ENCODE assay signal across 8 cellular contexts in genomic region chr4:113146876-113147358, GRCh38.
A peak's percentile ranks its signal among the peaks of the same experiment; 100 is the strongest.
DNase-seq lines count a peak whose midpoint lies in the region; ATAC-seq and TF ChIP-seq lines count a peak whose summit lies in the region.

No MANE protein-coding gene starts in this region.

- H3K9me3 ChIP-seq in colonic mucosa: no peaks in the 10 kb centered on the region

- H3K4me1 Mint-ChIP-seq in natural killer cell treated with Interleukin-12 subunit alpha and Interleukin-12 subunit beta and Interleukin-15 and Interleukin-18, amount 100 ng/mL, for 72 hours (ENCODE audit: low read depth in 2 of 2): no peaks in the 10 kb centered on the region
- peaks cover 13% of the 10 kb centered on the region for H3K4me1 Mint-ChIP-seq in endothelial cell (ENCODE audit: unreplicated experiment)

- H3K36me3 ChIP-seq in colonic mucosa: no peaks in the 10 kb centered on the region

- intact Hi-C loops in colonic mucosa (cut with DNase I): no loop called here

- DNase-seq in ACHN (peak; percentile 40), colonic mucosa (no peak), NCI-H2081 (lab: John Stamatoyannopoulos, UW) (no peak), amniotic stem cell (lab: John Stamatoyannopoulos, UW) (no peak), endothelial cell (ENCODE audit: low spot score) (no peak)
- no peak for DNase-seq in natural killer cell treated with Interleukin-12 subunit alpha and Interleukin-12 subunit beta and Interleukin-15 and Interleukin-18, amount 100 ng/mL, for 72 hours (ENCODE audit: low spot score)

- H3K4me3 Mint-ChIP-seq in natural killer cell treated with Interleukin-12 subunit alpha and Interleukin-12 subunit beta and Interleukin-15 and Interleukin-18, amount 100 ng/mL, for 72 hours: peak overlapping the region; percentile 40
- no peak overlapping the region for H3K4me3 Mint-ChIP-seq in endothelial cell (ENCODE audit: unreplicated experiment)

- H3K4me3 ChIP-seq in colonic mucosa: peak overlapping the region; percentile 27

- no peak overlapping the region for H3K27ac ChIP-seq in colonic mucosa

- no peaks in the 10 kb centered on the region for H3K27me3 ChIP-seq in colonic mucosa

- peak overlapping the region in 1 of 2 donors; percentile 86 for H3K27ac Mint-ChIP-seq in natural killer cell treated with Interleukin-12 subunit alpha and Interleukin-12 subunit beta and Interleukin-15 and Interleukin-18, amount 100 ng/mL, for 72 hours
- H3K27ac Mint-ChIP-seq in endothelial cell (ENCODE audit: unreplicated experiment): no peak overlapping the region

- no peaks in the 10 kb centered on the region for H3K4me1 ChIP-seq in colonic mucosa

- H3K9me3 Mint-ChIP-seq in natural killer cell treated with Interleukin-12 subunit alpha and Interleukin-12 subunit beta and Interleukin-15 and Interleukin-18, amount 100 ng/mL, for 72 hours: peaks cover 6% of the 10 kb centered on the region
- no peaks in the 10 kb centered on the region for H3K9me3 Mint-ChIP-seq in endothelial cell (ENCODE audit: unreplicated experiment)

- no peaks in the 10 kb centered on the region for H3K36me3 Mint-ChIP-seq in natural killer cell treated with Interleukin-12 subunit alpha and Interleukin-12 subunit beta and Interleukin-15 and Interleukin-18, amount 100 ng/mL, for 72 hours
- H3K36me3 Mint-ChIP-seq in endothelial cell (ENCODE audit: low read depth, unreplicated experiment): no peaks in the 10 kb centered on the region

- no peak overlapping the region for H3K9ac ChIP-seq in colonic mucosa (ENCODE audit: low read depth in 2 of 2, low read length in 2 of 2)

- ATAC-seq in GM19395 (IDR thresholded peaks at IDR 0.05; ENCODE audit: unreplicated experiment) (peak; percentile 89), HG03442 (IDR thresholded peaks at IDR 0.05; ENCODE audit: unreplicated experiment) (peak; percentile 84)
- ATAC-seq in natural killer cell treated with Interleukin-12 subunit alpha and Interleukin-12 subunit beta and Interleukin-15 and Interleukin-18, amount 100 ng/mL, for 72 hours: peak in 1 of 2 donors; percentile 59

- no peak for TF ChIP-seq CTCF in colonic mucosa (IDR thresholded peaks at IDR 0.05)
- TF ChIP-seq CTCF in endothelial cell (IDR thresholded peaks at IDR 0.05; ENCODE audit: unreplicated experiment): no peak

- in situ Hi-C loops in ACHN (cut with HindIII; ENCODE audit: low pct_ligation_motif_present, low pct_unique_long_range_greater_than_20kb, low sequenced_read_pairs): no loop called here

- no peaks in the 10 kb centered on the region for H3K27me3 Mint-ChIP-seq in natural killer cell treated with Interleukin-12 subunit alpha and Interleukin-12 subunit beta and Interleukin-15 and Interleukin-18, amount 100 ng/mL, for 72 hours
- H3K27me3 Mint-ChIP-seq in endothelial cell (ENCODE audit: unreplicated experiment): no peaks in the 10 kb centered on the region
